In the genomic region with DNA sequence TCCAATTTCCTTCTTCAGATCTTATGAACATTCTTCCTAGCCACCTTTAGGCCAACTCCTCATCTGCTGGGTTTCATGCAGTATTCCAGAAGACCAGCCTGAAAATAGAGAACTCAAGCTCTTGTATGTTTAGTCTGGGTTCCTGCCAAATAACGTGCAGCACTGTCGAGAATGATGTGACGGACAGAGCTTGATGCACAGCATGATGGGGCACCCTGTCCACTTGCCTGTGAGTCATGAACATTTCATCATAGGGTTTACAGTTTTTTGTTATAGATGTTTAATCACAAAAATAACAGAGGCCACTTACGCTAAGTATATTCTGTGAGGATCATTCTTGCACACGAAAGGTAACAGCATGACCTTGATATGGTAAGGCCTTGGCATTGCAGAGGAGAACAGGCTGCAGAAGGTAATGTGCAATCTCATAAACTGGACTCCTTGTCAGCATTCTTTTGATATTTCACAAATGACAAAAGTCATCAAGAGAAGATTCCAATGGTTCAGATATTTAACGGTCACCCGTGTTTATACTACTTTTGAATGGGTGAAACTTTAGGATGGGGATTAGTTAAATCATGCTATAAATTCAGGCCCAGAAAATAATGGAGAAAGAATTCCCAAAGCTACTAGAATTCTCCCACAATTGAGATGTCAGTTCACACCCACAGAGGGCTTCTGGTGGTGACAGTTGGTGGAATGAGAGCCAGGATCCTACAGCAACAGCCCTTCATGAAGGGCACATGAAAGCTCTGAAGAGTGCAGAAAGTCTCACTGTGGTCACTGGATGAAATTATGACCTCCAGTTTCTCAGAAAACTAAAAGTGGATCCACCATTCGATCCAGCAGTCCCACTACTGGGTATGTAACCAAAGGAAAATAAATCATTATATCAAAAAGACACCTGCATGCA, we compare ENCODE assay signal across 8 cellular contexts.
A peak's percentile ranks its signal among the peaks of the same experiment; 100 is the strongest.
DNase-seq lines count a peak whose midpoint lies in the region; ATAC-seq and TF ChIP-seq lines count a peak whose summit lies in the region.

No MANE protein-coding gene starts in this region.

- no peak for ATAC-seq in GM19452 (IDR thresholded peaks at IDR 0.05; ENCODE audit: unreplicated experiment)

- no peak for TF ChIP-seq CTCF in fibroblast of the aortic adventitia (IDR thresholded peaks at IDR 0.05; ENCODE audit: insufficient read depth, low read length)

- DNase-seq in DMS53 (lab: John Stamatoyannopoulos, UW), result peak; percentile 36
- DNase-seq in DMS53 treated with DMSO at 0.1 percent for 48 hours (lab: John Stamatoyannopoulos, UW; ENCODE audit: unreplicated experiment), result no peak
- DNase-seq in T1000 (lab: John Stamatoyannopoulos, UW), result peak; percentile 15
- DNase-seq in fibroblast of the aortic adventitia (ENCODE audit: low read depth), result peak; percentile 79
- DNase-seq in skeletal muscle cell (ENCODE audit: low read depth), result peak; percentile 96
- no peak for DNase-seq in HuH-7.5 (ENCODE audit: low spot score)
- DNase-seq in 8988T, result no peak

- H3K4me3 ChIP-seq in fibroblast of the aortic adventitia (ENCODE audit: low read depth, low read length) (no peak overlapping the region), skeletal muscle cell (ENCODE audit: low read depth, low read length) (no peak overlapping the region)

Comparison
In these comparisons a context has a peak if more than half of its experiments do, and no peak if none do; other contexts are left out.
1. DNase-seq: peak in DMS53 (single experiment), T1000 (single experiment), fibroblast of the aortic adventitia (single experiment) and skeletal muscle cell (single experiment); none in DMS53 treated with DMSO at 0.1 percent for 48 hours (single experiment), HuH-7.5 (single experiment) and 8988T (single experiment).